13 cellular contexts compared by ENCODE assay signal in genomic region chr6:166499350-166500163, GRCh38.
DNase-seq lines count a peak whose midpoint lies in the region; ATAC-seq lines count a peak whose summit lies in the region.
"Had no signal": no experiment of that assay in that cellular context is flagged by ENCODE, and none has a peak within 500 bp of the region (broad histone marks: within the 10 kb centered on the region; RNA-seq: fewer than 3 reads in every experiment).

No MANE protein-coding gene starts in this region.

- ATAC-seq in GM21723 (IDR thresholded peaks at IDR 0.05; ENCODE audit: unreplicated experiment) (peak; percentile 67), HG03457 (IDR thresholded peaks at IDR 0.05; ENCODE audit: unreplicated experiment) (peak; percentile 49), GM21381 (IDR thresholded peaks at IDR 0.05; ENCODE audit: unreplicated experiment) (no peak)
- ATAC-seq in stimulated activated naive CD8-positive, alpha-beta T cell treated with anti-CD3 and anti-CD28 coated beads, Interleukin-15, Interleukin-2, amounts not matched to agents 100 U/mL and 50 U/mL, for 24 hours, result peak; percentile 44
- ATAC-seq: left colon had no signal

- peak; percentile 28 for DNase-seq in activated naive CD4-positive, alpha-beta T cell treated with Interleukin-2 at 50 U/mL for 16 hours
- no peak for DNase-seq in activated naive CD4-positive, alpha-beta T cell treated with anti-CD3 and anti-CD28 coated beads, Interleukin-2, amount 10 ng/mL, durations not matched to agents 7 days and 5 days
- DNase-seq in stimulated activated naive CD8-positive, alpha-beta T cell treated with anti-CD3 and anti-CD28 coated beads, Interleukin-15, Interleukin-2, amounts not matched to agents 100 U/mL and 50 U/mL, for 24 hours, result no peak
- no peak for DNase-seq in NCI-H345 (lab: John Stamatoyannopoulos, UW)
- DNase-seq in NOMO-1 (lab: John Stamatoyannopoulos, UW; ENCODE audit: unreplicated experiment in 2 of 2), result no peak
- DNase-seq: cortex of kidney, left colon, NCI-H1436, tibial artery had no signal

- no peaks in the 10 kb centered on the region for H3K36me3 Mint-ChIP-seq in activated naive CD4-positive, alpha-beta T cell treated with anti-CD3 and anti-CD28 coated beads, Interleukin-2, amount 10 ng/mL, durations not matched to agents 7 days and 5 days

- no peak overlapping the region for H3K27ac Mint-ChIP-seq in activated naive CD4-positive, alpha-beta T cell treated with anti-CD3 and anti-CD28 coated beads, Interleukin-2, amount 10 ng/mL, durations not matched to agents 7 days and 5 days
- H3K27ac Mint-ChIP-seq: T-helper 2 cell treated with Interferon-gamma antibody and Interleukin-4, amounts not matched to agents 5 μg/mL and 100 μg/mL, for 36 hours had no signal

- H3K4me1 Mint-ChIP-seq in activated naive CD4-positive, alpha-beta T cell treated with anti-CD3 and anti-CD28 coated beads, Interleukin-2, amount 10 ng/mL, durations not matched to agents 7 days and 5 days, result no peaks in the 10 kb centered on the region

- no peaks in the 10 kb centered on the region for H3K9me3 Mint-ChIP-seq in activated naive CD4-positive, alpha-beta T cell treated with anti-CD3 and anti-CD28 coated beads, Interleukin-2, amount 10 ng/mL, durations not matched to agents 7 days and 5 days
- H3K9me3 Mint-ChIP-seq: T-helper 2 cell treated with Interferon-gamma antibody and Interleukin-4, amounts not matched to agents 5 μg/mL and 100 μg/mL, for 36 hours had no signal

- H3K4me3 Mint-ChIP-seq in activated naive CD4-positive, alpha-beta T cell treated with anti-CD3 and anti-CD28 coated beads, Interleukin-2, amount 10 ng/mL, durations not matched to agents 7 days and 5 days, result no peak overlapping the region
- H3K4me3 Mint-ChIP-seq: T-helper 2 cell treated with Interferon-gamma antibody and Interleukin-4, amounts not matched to agents 5 μg/mL and 100 μg/mL, for 36 hours had no signal

- H3K27me3 Mint-ChIP-seq in activated naive CD4-positive, alpha-beta T cell treated with anti-CD3 and anti-CD28 coated beads, Interleukin-2, amount 10 ng/mL, durations not matched to agents 7 days and 5 days, result no peaks in the 10 kb centered on the region

- CTCF ChIA-PET in activated naive CD4-positive, alpha-beta T cell treated with anti-CD3 and anti-CD28 coated beads, Interleukin-2, amount 10 ng/mL, durations not matched to agents 7 days and 5 days (lab: Charles Lee), result no interaction called here
